Comparison of ENCODE assay signal across 1 cellular context in the genomic region with DNA sequence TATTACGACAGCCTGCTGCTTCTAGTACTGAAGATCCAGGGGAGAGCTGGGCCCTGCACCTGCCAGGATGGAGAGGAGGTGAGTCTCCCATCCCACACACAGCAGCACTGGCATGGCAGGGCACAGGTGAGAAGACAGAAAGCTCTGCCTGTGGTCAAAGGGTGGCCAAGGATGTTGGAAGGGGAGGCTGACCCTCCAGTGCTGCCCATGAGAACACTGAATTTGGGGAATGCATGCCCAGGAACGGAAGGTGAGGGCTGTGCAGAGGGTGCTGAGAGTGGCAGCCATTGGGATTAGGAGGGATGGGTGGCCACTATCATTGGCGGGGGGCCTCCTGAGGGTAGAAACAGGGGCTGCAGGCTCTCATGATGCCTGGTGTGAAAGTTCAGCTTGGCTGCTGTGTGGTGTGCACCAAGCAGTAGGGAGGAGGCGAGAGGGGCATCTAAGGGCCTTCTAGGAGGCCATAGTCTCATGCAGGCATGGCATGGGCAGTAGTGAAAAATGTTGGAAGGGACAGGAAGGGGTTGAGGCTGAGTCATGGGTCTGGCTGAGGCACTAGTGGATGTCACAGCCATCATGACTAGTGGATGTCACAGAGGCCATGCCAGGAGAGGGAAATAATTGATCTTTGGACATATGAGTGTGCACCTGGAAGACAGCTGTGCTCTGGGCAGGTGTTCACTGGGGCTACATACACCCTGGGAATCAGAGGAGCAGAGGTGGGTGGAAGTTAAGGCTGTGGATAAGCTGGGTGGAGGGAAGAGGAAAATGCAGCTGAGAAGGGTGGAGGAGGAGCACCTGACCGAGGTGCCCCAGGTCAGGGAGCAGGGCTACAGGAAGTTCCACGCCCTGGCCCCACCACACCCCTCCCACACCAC.
TF ChIP-seq lines count a peak whose summit lies in the region.

No MANE protein-coding gene starts in this region.

TF ChIP-seq in H1, 55 proteins besides CTCF, POLR2A, EP300 and RAD21:
- no peak for TF ChIP-seq KDM5A (IDR thresholded peaks at IDR 0.05; ENCODE audit: low read length)
- no peak for TF ChIP-seq CREB1 (IDR thresholded peaks at IDR 0.05)
- TF ChIP-seq BACH1 (IDR thresholded peaks at IDR 0.05; ENCODE audit: low read length) = no peak
- no peak for TF ChIP-seq ZNF274 (IDR thresholded peaks at IDR 0.05; ENCODE audit: borderline replicate concordance, extremely low read depth, low read length)
- TF ChIP-seq SRF (IDR thresholded peaks at IDR 0.05; ENCODE audit: low read depth, low read length) = no peak
- TF ChIP-seq SUZ12 (IDR thresholded peaks at IDR 0.05; ENCODE audit: low read length) = no peak
- no peak for TF ChIP-seq SIN3A (conservative IDR thresholded peaks at IDR 0.05 in 1 of 2, IDR thresholded peaks at IDR 0.05 in 1 of 2; ENCODE audit: low read depth in 1 of 2, low read length in 2 of 2)
- TF ChIP-seq BCL11A (IDR thresholded peaks at IDR 0.05; ENCODE audit: low read depth in 2 of 2, low read length in 2 of 2) = no peak
- TF ChIP-seq CHD7 (IDR thresholded peaks at IDR 0.05; ENCODE audit: insufficient replicate concordance, low read length) = no peak
- no peak for TF ChIP-seq NRF1 (IDR thresholded peaks at IDR 0.05; ENCODE audit: low read depth, low read length)
- TF ChIP-seq ASH2L (IDR thresholded peaks at IDR 0.05; ENCODE audit: low read length) = no peak
- TF ChIP-seq CBX8 (IDR thresholded peaks at IDR 0.05; ENCODE audit: borderline replicate concordance, low read depth, low read length) = no peak
- no peak for TF ChIP-seq SIX5 (IDR thresholded peaks at IDR 0.05; ENCODE audit: low read depth, low read length)
- no peak for TF ChIP-seq TAF1 (IDR thresholded peaks at IDR 0.05; ENCODE audit: low read depth, low read length)
- no peak for TF ChIP-seq HDAC2 (IDR thresholded peaks at IDR 0.05; ENCODE audit: borderline replicate concordance in 1 of 2, low read depth in 2 of 2, low read length in 2 of 2)
- no peak for TF ChIP-seq POU5F1 (IDR thresholded peaks at IDR 0.05; ENCODE audit: low read depth, low read length)
- TF ChIP-seq, protein P1, sequence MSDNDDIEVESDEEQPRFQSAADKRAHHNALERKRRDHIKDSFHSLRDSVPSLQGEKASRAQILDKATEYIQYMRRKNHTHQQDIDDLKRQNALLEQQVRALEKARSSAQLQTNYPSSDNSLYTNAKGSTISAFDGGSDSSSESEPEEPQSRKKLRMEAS (IDR thresholded peaks at IDR 0.05) = no peak
- TF ChIP-seq JUND (IDR thresholded peaks at IDR 0.05; ENCODE audit: low read length) = no peak
- TF ChIP-seq JUN (IDR thresholded peaks at IDR 0.05; ENCODE audit: low read depth, low read length) = no peak
- TF ChIP-seq, protein P2, sequence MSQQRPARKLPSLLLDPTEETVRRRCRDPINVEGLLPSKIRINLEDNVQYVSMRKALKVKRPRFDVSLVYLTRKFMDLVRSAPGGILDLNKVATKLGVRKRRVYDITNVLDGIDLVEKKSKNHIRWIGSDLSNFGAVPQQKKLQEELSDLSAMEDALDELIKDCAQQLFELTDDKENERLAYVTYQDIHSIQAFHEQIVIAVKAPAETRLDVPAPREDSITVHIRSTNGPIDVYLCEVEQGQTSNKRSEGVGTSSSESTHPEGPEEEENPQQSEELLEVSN (IDR thresholded peaks at IDR 0.05) = no peak
